ENCODE assay signal across 9 cellular contexts in the genomic region with DNA sequence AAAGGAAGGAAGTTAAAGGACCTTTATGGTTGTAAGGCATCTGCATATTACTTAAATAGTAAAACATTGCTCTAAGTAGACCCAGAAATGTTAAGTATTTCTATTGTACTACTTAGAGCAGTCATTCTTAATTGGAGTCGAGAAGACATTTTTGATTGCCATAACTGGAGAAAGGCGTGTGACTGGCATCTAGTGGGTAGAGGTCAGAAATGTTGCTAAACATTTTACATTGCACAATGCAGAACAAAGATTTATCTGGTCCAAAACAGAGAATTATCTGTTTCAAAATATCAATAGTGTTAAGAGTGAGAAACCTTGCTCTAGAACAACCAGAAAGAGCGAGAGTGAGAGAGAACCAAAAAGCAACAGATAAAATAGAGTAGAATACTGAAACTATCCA. TPM values are rescaled to one million over a fixed set of nuclear protein-coding genes. Genes with fewer than 3 reads are reported as not detected.
DNase-seq lines count a peak whose midpoint lies in the region; ATAC-seq and TF ChIP-seq lines count a peak whose summit lies in the region.
"Had no signal": no experiment of that assay in that cellular context is flagged by ENCODE, and none has a peak within 500 bp of the region (broad histone marks: within the 10 kb centered on the region; RNA-seq: fewer than 3 reads in every experiment).

No MANE protein-coding gene starts in this region.

- ATAC-seq in HG02759 (IDR thresholded peaks at IDR 0.05; ENCODE audit: unreplicated experiment), result no peak

- POLR2A ChIA-PET in HEK293T (lab: Yijun Ruan, JAX), result no interaction called here

- CTCF ChIA-PET in HEK293T (lab: Yijun Ruan, JAX), result no interaction called here

- peak; percentile 31 for DNase-seq in activated CD8-positive, alpha-beta memory T cell treated with anti-CD3 and anti-CD28 coated beads, Interleukin-2, amount 50 U/mL, for 4 hours
- DNase-seq in activated CD8-positive, alpha-beta memory T cell treated with anti-CD3 and anti-CD28 coated beads for 24 hours, result no peak
- peak; percentile 46 to 63 for DNase-seq in NOMO-1 (lab: John Stamatoyannopoulos, UW; ENCODE audit: unreplicated experiment in 2 of 2)
- DNase-seq in dermis blood vessel endothelial cell, result peak; percentile 59
- peak; percentile 6 for DNase-seq in putamen (ENCODE audit: low spot score)
- no peak for DNase-seq in HEK293T (ENCODE audit: extremely low spot score)
- no peak for DNase-seq in anterior cingulate cortex (lab: John Stamatoyannopoulos, UW)
- DNase-seq: MG63 had no signal

TF ChIP-seq in HEK293T, 16 proteins besides CTCF, POLR2A, EP300 and RAD21:
- TF ChIP-seq ZNF384 (IDR thresholded peaks at IDR 0.05) (no peak), FOXK2 (IDR thresholded peaks at IDR 0.05) (no peak), NFRKB (IDR thresholded peaks at IDR 0.05) (no peak), HDGF (IDR thresholded peaks at IDR 0.05; ENCODE audit: borderline replicate concordance) (no peak), FOXM1 (IDR thresholded peaks at IDR 0.05; ENCODE audit: borderline replicate concordance) (no peak), CTBP1 (IDR thresholded peaks at IDR 0.05; ENCODE audit: borderline replicate concordance) (no peak), ARNT (IDR thresholded peaks at IDR 0.05) (no peak), LEF1 (IDR thresholded peaks at IDR 0.05; ENCODE audit: borderline replicate concordance) (no peak), BHLHE40 (IDR thresholded peaks at IDR 0.05; ENCODE audit: borderline replicate concordance) (no peak)
- TF ChIP-seq, protein P1, sequence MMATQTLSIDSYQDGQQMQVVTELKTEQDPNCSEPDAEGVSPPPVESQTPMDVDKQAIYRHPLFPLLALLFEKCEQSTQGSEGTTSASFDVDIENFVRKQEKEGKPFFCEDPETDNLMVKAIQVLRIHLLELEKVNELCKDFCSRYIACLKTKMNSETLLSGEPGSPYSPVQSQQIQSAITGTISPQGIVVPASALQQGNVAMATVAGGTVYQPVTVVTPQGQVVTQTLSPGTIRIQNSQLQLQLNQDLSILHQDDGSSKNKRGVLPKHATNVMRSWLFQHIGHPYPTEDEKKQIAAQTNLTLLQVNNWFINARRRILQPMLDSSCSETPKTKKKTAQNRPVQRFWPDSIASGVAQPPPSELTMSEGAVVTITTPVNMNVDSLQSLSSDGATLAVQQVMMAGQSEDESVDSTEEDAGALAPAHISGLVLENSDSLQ (IDR thresholded peaks at IDR 0.05), result no peak

RNA-seq across cellular contexts. Expression of a gene that starts 23.3 kb away (rescaled TPM):
- 41.9 and 53.0 TPM in 2 replicates for total RNA-seq in dermis blood vessel endothelial cell

Comparison
In these comparisons a context has a peak if more than half of its experiments do, and no peak if none do; other contexts are left out.
1. DNase-seq: peak in activated CD8-positive, alpha-beta memory T cell treated with anti-CD3 and anti-CD28 coated beads, Interleukin-2, amount 50 U/mL, for 4 hours (single experiment), NOMO-1 (2 of 2), dermis blood vessel endothelial cell (single experiment) and putamen (single experiment); none in activated CD8-positive, alpha-beta memory T cell treated with anti-CD3 and anti-CD28 coated beads for 24 hours (single experiment), HEK293T (single experiment) and anterior cingulate cortex (0 of 58).